Comparison of ENCODE assay signal across 1 cellular context in genomic region chr12:54296393-54297121, GRCh38.
TF ChIP-seq lines count a peak whose summit lies in the region.

No MANE protein-coding gene starts in this region.

TF ChIP-seq in K562, 482 proteins besides CTCF, POLR2A, EP300 and RAD21 (continued from another document and continues in another):
- TF ChIP-seq GMEB1 (CRISPR knock-in tag; IDR thresholded peaks at IDR 0.05) (no peak), ARHGAP35 (IDR thresholded peaks at IDR 0.05; ENCODE audit: partially characterized antibody) (no peak), KDM4B (IDR thresholded peaks at IDR 0.05; ENCODE audit: borderline replicate concordance in 2 of 2, low read depth in 1 of 2) (no peak), ZNF717 (CRISPR knock-in tag; IDR thresholded peaks at IDR 0.05) (no peak), KDM1A (IDR thresholded peaks at IDR 0.05) (no peak), DEAF1 (CRISPR knock-in tag; IDR thresholded peaks at IDR 0.05) (no peak), TFAP4 (CRISPR knock-in tag; IDR thresholded peaks at IDR 0.05; ENCODE audit: borderline replicate concordance) (no peak), RAD51 (IDR thresholded peaks at IDR 0.05; ENCODE audit: borderline replicate concordance, low read depth) (no peak), E2F5 (CRISPR knock-in tag; IDR thresholded peaks at IDR 0.05) (no peak), HES1 (IDR thresholded peaks at IDR 0.05; ENCODE audit: low read depth) (no peak), NFYB (IDR thresholded peaks at IDR 0.05; ENCODE audit: extremely low read depth, insufficient read length) (no peak), NR3C1 (CRISPR knock-in tag; IDR thresholded peaks at IDR 0.05) (no peak), TCF7L2 (IDR thresholded peaks at IDR 0.05; ENCODE audit: low read depth, low read length) (no peak), ELK3 (CRISPR knock-in tag; IDR thresholded peaks at IDR 0.05) (no peak), CHD1 (IDR thresholded peaks at IDR 0.05; ENCODE audit: low read length) (no peak), ZBTB43 (CRISPR knock-in tag; IDR thresholded peaks at IDR 0.05) (no peak), CHD7 (IDR thresholded peaks at IDR 0.05; ENCODE audit: low read depth, low read length) (no peak), ZNF655 (CRISPR knock-in tag; IDR thresholded peaks at IDR 0.05) (no peak), ZNF311 (CRISPR knock-in tag; IDR thresholded peaks at IDR 0.05) (no peak), PATZ1 (CRISPR knock-in tag; IDR thresholded peaks at IDR 0.05; ENCODE audit: borderline replicate concordance) (no peak), ZNF780A (CRISPR knock-in tag; IDR thresholded peaks at IDR 0.05) (no peak), ZNF518B (CRISPR knock-in tag; IDR thresholded peaks at IDR 0.05) (no peak), CGGBP1 (CRISPR knock-in tag; IDR thresholded peaks at IDR 0.05) (no peak)
